ENCODE assay signal across 22 cellular contexts in the genomic region with DNA sequence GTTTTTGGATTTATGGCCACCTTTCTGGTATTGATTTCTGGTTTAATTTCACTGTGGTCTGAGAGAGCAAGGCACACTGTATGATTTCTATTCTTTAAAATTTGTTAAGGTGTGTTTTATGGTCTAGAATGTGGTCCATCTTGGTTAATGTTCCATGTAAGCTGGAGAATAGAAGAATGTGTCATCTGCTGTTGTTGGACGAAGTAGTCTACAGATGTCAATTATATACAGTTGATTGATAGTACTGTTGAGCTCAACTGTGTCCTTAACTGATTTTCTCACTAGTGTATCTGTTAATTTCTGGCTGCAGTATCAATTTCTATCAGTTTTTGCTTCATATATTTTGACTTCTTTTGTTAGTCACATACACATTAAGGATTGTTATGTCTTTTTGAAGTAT.
DNase-seq lines count a peak whose midpoint lies in the region; ATAC-seq, FAIRE-seq and TF ChIP-seq lines count a peak whose summit lies in the region.
"Had no signal": no experiment of that assay in that cellular context is flagged by ENCODE, and none has a peak within 500 bp of the region (broad histone marks: within the 10 kb centered on the region; RNA-seq: fewer than 3 reads in every experiment).

No MANE protein-coding gene starts in this region.

- H3K4me3 Mint-ChIP-seq in T-helper 2 cell treated with Interferon-gamma antibody and Interleukin-4, amounts not matched to agents 5 μg/mL and 100 μg/mL, for 36 hours = no peak overlapping the region
- H3K4me3 Mint-ChIP-seq: CD4-positive, alpha-beta T cell; IgD-negative memory B cell had no signal

- H3K4me3 ChIP-seq in A549 (no peak overlapping the region), SK-N-MC (no peak overlapping the region), endothelial cell of umbilical vein (replicated peaks in 1 of 3; ENCODE audit: insufficient read depth in 1 of 3, low read depth in 1 of 3, low read length in 3 of 3) (no peak overlapping the region), suprapubic skin (no peak overlapping the region)

- intact Hi-C loops in endothelial cell of umbilical vein (cut with micrococcal nuclease) = no loop called here

- no peaks in the 10 kb centered on the region for H3K9me1 ChIP-seq in endothelial cell of umbilical vein (replicated peaks; ENCODE audit: control insufficient read depth, extremely low read depth, insufficient read depth, low read length)

- no peak overlapping the region for H3K27ac Mint-ChIP-seq in T-helper 2 cell treated with Interferon-gamma antibody and Interleukin-4, amounts not matched to agents 5 μg/mL and 100 μg/mL, for 36 hours
- H3K27ac Mint-ChIP-seq: CD4-positive, alpha-beta T cell; IgD-negative memory B cell had no signal

- peaks cover 5% of the 10 kb centered on the region for H3K36me3 Mint-ChIP-seq in T-helper 2 cell treated with Interferon-gamma antibody and Interleukin-4, amounts not matched to agents 5 μg/mL and 100 μg/mL, for 36 hours (ENCODE audit: low read depth)

- H3K4me1 Mint-ChIP-seq in T-helper 2 cell treated with Interferon-gamma antibody and Interleukin-4, amounts not matched to agents 5 μg/mL and 100 μg/mL, for 36 hours (ENCODE audit: low read depth) = peaks cover 19% of the 10 kb centered on the region

- TF ChIP-seq POLR2A in A549 (IDR thresholded peaks at IDR 0.05; ENCODE audit: low read length) = no peak
- TF ChIP-seq POLR2A in endothelial cell of umbilical vein (IDR thresholded peaks at IDR 0.05; ENCODE audit: low read depth, low read length) = no peak
- TF ChIP-seq POLR2A in suprapubic skin (IDR thresholded peaks at IDR 0.05) = no peak

- H4K20me1 ChIP-seq in endothelial cell of umbilical vein (replicated peaks; ENCODE audit: control insufficient read depth, extremely low read depth, insufficient read depth, low read length) = peaks cover 2% of the 10 kb centered on the region

- ATAC-seq in A549 (no peak), GM21619 (IDR thresholded peaks at IDR 0.05; ENCODE audit: unreplicated experiment) (no peak)

- TF ChIP-seq RAD21 in A549 (conservative IDR thresholded peaks at IDR 0.05 in 1 of 2, IDR thresholded peaks at IDR 0.05 in 1 of 2) = no peak

- FAIRE-seq in A549 (lab: Jason Lieb, UNC) = peak; percentile 7
- FAIRE-seq in D721Med (lab: Jason Lieb, UNC) = peak; percentile 55
- no peak for FAIRE-seq in endothelial cell of umbilical vein (lab: Jason Lieb, UNC)
- FAIRE-seq: GM12892 had no signal

- CTCF ChIA-PET in A549 (lab: Yijun Ruan, JAX) (interaction anchor here (2.1 kb wide), 1 partner anchor 71 kb away, joined by 4 read pairs; no protein-coding TSS in a partner anchor), endothelial cell of umbilical vein (lab: Charles Lee) (no interaction called here)

- no peaks in the 10 kb centered on the region for H3K9me3 Mint-ChIP-seq in T-helper 2 cell treated with Interferon-gamma antibody and Interleukin-4, amounts not matched to agents 5 μg/mL and 100 μg/mL, for 36 hours
- H3K9me3 Mint-ChIP-seq: CD4-positive, alpha-beta T cell; IgD-negative memory B cell had no signal

- H3K27me3 ChIP-seq in endothelial cell of umbilical vein (ENCODE audit: control insufficient read depth in 2 of 2, insufficient read depth in 2 of 2, low read length in 2 of 2) (no peaks in the 10 kb centered on the region), suprapubic skin (no peaks in the 10 kb centered on the region)

- no peak for TF ChIP-seq CTCF in A549 (IDR thresholded peaks at IDR 0.05)
- no peak for TF ChIP-seq CTCF in D721Med (IDR thresholded peaks at IDR 0.05; ENCODE audit: insufficient read depth, missing control alignments)
- no peak for TF ChIP-seq CTCF in endothelial cell of umbilical vein (IDR thresholded peaks at IDR 0.05; ENCODE audit: extremely low read depth in 1 of 2, insufficient read depth in 1 of 2, low read depth in 1 of 2, low read length in 2 of 2)
- TF ChIP-seq CTCF in suprapubic skin (IDR thresholded peaks at IDR 0.05) = no peak

- H2AFZ ChIP-seq in endothelial cell of umbilical vein (ENCODE audit: low read depth, low read length) = no peak overlapping the region

- DNase-seq in A549 (ENCODE audit: low read depth in 1 of 2, low spot score in 1 of 2) (no peak), D721Med (ENCODE audit: insufficient read length, low spot score) (no peak), SK-N-MC (ENCODE audit: low read depth, low spot score) (no peak), endothelial cell of umbilical vein (ENCODE audit: low read depth, low spot score) (peak; percentile 10), suprapubic skin (ENCODE audit: low spot score in 2 of 2) (no peak)
- no peak for DNase-seq in T-helper 2 cell treated with Interferon-gamma antibody and Interleukin-4, amounts not matched to agents 5 μg/mL and 100 μg/mL, for 36 hours (ENCODE audit: low spot score)
- DNase-seq: CD4-positive, alpha-beta T cell; DMS153; GOT3; HCEC 1CT; Karpas-422; MV-4-11; NCI-H1694; NCI-H2081; NCI-H2171 treated with DMSO at 0.1 percent for 48 hours; NCI-H524 treated with DMSO at 0.1 percent for 48 hours; RPMI8226; SHP77; SK-N-SH had no signal

- H3K9ac ChIP-seq in SK-N-MC (ENCODE audit: insufficient read length) (no peak overlapping the region), endothelial cell of umbilical vein (replicated peaks; ENCODE audit: extremely low read depth, insufficient read depth, low read length) (no peak overlapping the region)
- H3K9ac ChIP-seq: SK-N-SH had no signal

- H3K36me3 ChIP-seq in SK-N-MC (ENCODE audit: insufficient read depth, low read length) (no peaks in the 10 kb centered on the region), endothelial cell of umbilical vein (ENCODE audit: control insufficient read depth in 2 of 2, extremely low read depth in 1 of 2, insufficient read depth in 2 of 2, low read length in 2 of 2) (no peaks in the 10 kb centered on the region), suprapubic skin (peaks cover 3% of the 10 kb centered on the region)

- WGBS in A549 (ENCODE audit: missing lambda C conversion rate) = 78% methylated on average over 1 of the region's 1 CpG
- 56% methylated on average over 1 of the region's 1 CpG for WGBS in suprapubic skin

- H3K79me2 ChIP-seq in endothelial cell of umbilical vein (ENCODE audit: control insufficient read depth, insufficient read depth, low read length) = peaks cover 46% of the 10 kb centered on the region

- H3K4me2 ChIP-seq in A549 (no peak overlapping the region), endothelial cell of umbilical vein (ENCODE audit: insufficient read depth, low read length) (no peak overlapping the region)
- H3K4me2 ChIP-seq: SK-N-SH had no signal

- POLR2A ChIA-PET in A549 (lab: Yijun Ruan, JAX) = no interaction called here
- POLR2A ChIA-PET in endothelial cell of umbilical vein (lab: Charles Lee) = no interaction called here

- H3K27ac ChIP-seq in A549 = no peak overlapping the region
- 0 out of 2 replicates have a peak overlapping the region, but pooled peaks have one; percentile 9 for H3K27ac ChIP-seq in SK-N-MC
- H3K27ac ChIP-seq in endothelial cell of umbilical vein (ENCODE audit: insufficient read depth, low read depth, low read length) = no peak overlapping the region
- no peak overlapping the region for H3K27ac ChIP-seq in suprapubic skin

- dilution Hi-C loops in endothelial cell of umbilical vein (cut with MboI; ENCODE audit: extremely low pct_ligation_motif_present, low sequenced_read_pairs) = no loop called here

- no TSS peak for BruUV-seq in endothelial cell of umbilical vein (replicated peaks; lab: Mats Ljungman, UMichigan)

- TF ChIP-seq EP300 in A549 (IDR thresholded peaks at IDR 0.05) (no peak), suprapubic skin (IDR thresholded peaks at IDR 0.05) (no peak)

- H3K4me1 ChIP-seq in A549 (peaks cover 12% of the 10 kb centered on the region; the same call in 2 of the 3 replicates), endothelial cell of umbilical vein (ENCODE audit: control insufficient read depth, extremely low read depth, insufficient read depth, low read length) (no peaks in the 10 kb centered on the region), suprapubic skin (peaks cover 6% of the 10 kb centered on the region)

- no peaks in the 10 kb centered on the region for H3K9me3 ChIP-seq in A549
- H3K9me3 ChIP-seq in SK-N-MC (ENCODE audit: low read depth, low read length) = no peaks in the 10 kb centered on the region
- H3K9me3 ChIP-seq in endothelial cell of umbilical vein (replicated peaks; ENCODE audit: control insufficient read depth, insufficient read depth, low read length) = no peaks in the 10 kb centered on the region
- H3K9me3 ChIP-seq in suprapubic skin = no peaks in the 10 kb centered on the region
- H3K9me3 ChIP-seq: SK-N-SH had no signal

- no peaks in the 10 kb centered on the region for H3K27me3 Mint-ChIP-seq in T-helper 2 cell treated with Interferon-gamma antibody and Interleukin-4, amounts not matched to agents 5 μg/mL and 100 μg/mL, for 36 hours (ENCODE audit: low read depth)
- H3K27me3 Mint-ChIP-seq: CD4-positive, alpha-beta T cell; IgD-negative memory B cell had no signal

TF ChIP-seq in A549, 52 proteins besides CTCF, POLR2A, EP300 and RAD21:
- no peak for TF ChIP-seq CHD2 (IDR thresholded peaks at IDR 0.05; ENCODE audit: low read length, partially characterized antibody)
- no peak for TF ChIP-seq SREBF2 (IDR thresholded peaks at IDR 0.05)
- no peak for TF ChIP-seq ZFP36 (IDR thresholded peaks at IDR 0.05; ENCODE audit: borderline replicate concordance, partially characterized antibody)
- no peak for TF ChIP-seq MYC (IDR thresholded peaks at IDR 0.05; ENCODE audit: borderline replicate concordance, low read length)
- TF ChIP-seq NFE2L2 (conservative IDR thresholded peaks at IDR 0.05; ENCODE audit: low read length) = no peak
- TF ChIP-seq RCOR1 (IDR thresholded peaks at IDR 0.05; ENCODE audit: low read depth, low read length) = no peak
- no peak for TF ChIP-seq HEYL (CRISPR knock-in tag; IDR thresholded peaks at IDR 0.05)

TF ChIP-seq in endothelial cell of umbilical vein, 7 proteins besides CTCF, POLR2A, EP300 and RAD21:
- TF ChIP-seq EZH2 (IDR thresholded peaks at IDR 0.05; ENCODE audit: borderline replicate concordance, low read depth, low read length, severe bottlenecking) (no peak), FOS (IDR thresholded peaks at IDR 0.05; ENCODE audit: borderline replicate concordance, insufficient read depth, low read length) (no peak), POLR2AphosphoS5 (IDR thresholded peaks at IDR 0.05; ENCODE audit: insufficient read depth, low read depth, low read length) (no peak), JUN (IDR thresholded peaks at IDR 0.05; ENCODE audit: borderline replicate concordance, insufficient read depth, insufficient read length, low read depth) (no peak), GATA2 (IDR thresholded peaks at IDR 0.05; ENCODE audit: insufficient read depth, insufficient read length, low read depth, low read length) (no peak), MYC (IDR thresholded peaks at IDR 0.05; ENCODE audit: low read depth, low read length) (no peak)
- TF ChIP-seq, protein P1, sequence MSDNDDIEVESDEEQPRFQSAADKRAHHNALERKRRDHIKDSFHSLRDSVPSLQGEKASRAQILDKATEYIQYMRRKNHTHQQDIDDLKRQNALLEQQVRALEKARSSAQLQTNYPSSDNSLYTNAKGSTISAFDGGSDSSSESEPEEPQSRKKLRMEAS (IDR thresholded peaks at IDR 0.05; ENCODE audit: insufficient read depth, insufficient read length) = no peak
